8 cellular contexts compared by ENCODE assay signal in genomic region chr5:150637245-150638052, GRCh38. TPM values are rescaled to one million over a fixed set of nuclear protein-coding genes. Genes with fewer than 3 reads are reported as not detected.
DNase-seq lines count a peak whose midpoint lies in the region; ATAC-seq and TF ChIP-seq lines count a peak whose summit lies in the region.

No MANE protein-coding gene starts in this region.

- peak overlapping the region; percentile 11 for H3K9ac ChIP-seq in mucosa of stomach (ENCODE audit: low read length)
- H3K9ac ChIP-seq in colonic mucosa (ENCODE audit: low read depth in 2 of 2, low read length in 2 of 2), result no peak overlapping the region

- H3K9me3 ChIP-seq in mucosa of stomach (ENCODE audit: control insufficient read depth, low read length) (no peaks in the 10 kb centered on the region), colonic mucosa (no peaks in the 10 kb centered on the region)

- ATAC-seq in HG02852 (IDR thresholded peaks at IDR 0.05; ENCODE audit: unreplicated experiment), result no peak

- no peak for DNase-seq in AG04449 (ENCODE audit: low read depth, low spot score)
- DNase-seq in M059J (ENCODE audit: low read depth), result peak; percentile 97
- peak; percentile 89 for DNase-seq in dedifferentiated amniotic fluid mesenchymal stem cell (ENCODE audit: extremely low spot score)
- DNase-seq in NCI-H187 (lab: John Stamatoyannopoulos, UW), result no peak
- DNase-seq in NCI-H446 treated with DMSO at 0.1 percent for 48 hours (lab: John Stamatoyannopoulos, UW), result no peak
- DNase-seq in colonic mucosa, result no peak

- no peak overlapping the region for H3K27ac ChIP-seq in colonic mucosa

- POLR2A ChIA-PET in AG04449 (lab: Yijun Ruan, JAX), result interaction anchor here (0.7 kb wide), 1 partner anchor 70 kb away, joined by 3 read pairs; no protein-coding TSS in a partner anchor

- H3K27me3 ChIP-seq in mucosa of stomach (ENCODE audit: control insufficient read depth, insufficient read depth, low read length), result no peaks in the 10 kb centered on the region
- H3K27me3 ChIP-seq in colonic mucosa, result no peaks in the 10 kb centered on the region

- H3K36me3 ChIP-seq in mucosa of stomach (ENCODE audit: control insufficient read depth, insufficient read depth, low read length) (no peaks in the 10 kb centered on the region), colonic mucosa (no peaks in the 10 kb centered on the region)

- TF ChIP-seq CTCF in AG04449 (IDR thresholded peaks at IDR 0.05; ENCODE audit: insufficient read depth, low read length, missing control alignments) (no peak), colonic mucosa (IDR thresholded peaks at IDR 0.05) (no peak)

- H3K4me1 ChIP-seq in mucosa of stomach (ENCODE audit: control insufficient read depth, insufficient read depth, low read length), result peaks cover 61% of the 10 kb centered on the region
- no peaks in the 10 kb centered on the region for H3K4me1 ChIP-seq in colonic mucosa

- CTCF ChIA-PET in AG04449 (lab: Yijun Ruan, JAX), result interaction anchor here (0.6 to 1.1 kb wide), 3 partner anchors 9 to 77 kb away, joined by 3 to 6 read pairs (median 5); no protein-coding TSS in a partner anchor

- H3K4me3 ChIP-seq in AG04449 (ENCODE audit: low read depth, low read length), result peak overlapping the region; percentile 23
- no peak overlapping the region for H3K4me3 ChIP-seq in mucosa of stomach (ENCODE audit: low read length)
- no peak overlapping the region for H3K4me3 ChIP-seq in colonic mucosa

- intact Hi-C loops in colonic mucosa (cut with DNase I), result no loop called here

RNA-seq across cellular contexts. Expression of gene SYNPO, which starts 3.0 kb away (rescaled TPM):
- total RNA-seq in M059J (2014; rRNA removed; shearing (Covaris generic)), result 3.1 and 5.6 TPM in 2 replicates
- 10 to 100 TPM; 32.4 to 62.9 TPM for total RNA-seq in colonic mucosa

RNA-seq across cellular contexts. Expression of gene MYOZ3, which starts 23.6 kb away (rescaled TPM):
- total RNA-seq in M059J (2014; rRNA removed; shearing (Covaris generic)), result 0.25 and 0.34 TPM in 2 replicates
- under 1 TPM; 0.12 to 0.32 TPM for total RNA-seq in colonic mucosa

Comparison
In these comparisons a context has a peak if more than half of its experiments do, and no peak if none do; other contexts are left out.
1. DNase-seq: peak in M059J (single experiment) and dedifferentiated amniotic fluid mesenchymal stem cell (single experiment); none in AG04449 (single experiment), NCI-H187 (0 of 2), NCI-H446 treated with DMSO at 0.1 percent for 48 hours (single experiment) and colonic mucosa (single experiment).